ENCODE assay signal across 9 cellular contexts in genomic region chr12:54385251-54385914, GRCh38. TPM values are rescaled to one million over a fixed set of nuclear protein-coding genes. Genes with fewer than 3 reads are reported as not detected.
DNase-seq lines count a peak whose midpoint lies in the region; ATAC-seq and TF ChIP-seq lines count a peak whose summit lies in the region.
"Had no signal": no experiment of that assay in that cellular context is flagged by ENCODE, and none has a peak within 500 bp of the region (broad histone marks: within the 10 kb centered on the region; RNA-seq: fewer than 3 reads in every experiment).

No MANE protein-coding gene starts in this region.

- no peaks in the 10 kb centered on the region for H3K9me3 Mint-ChIP-seq in CD8-positive, alpha-beta T cell
- no peaks in the 10 kb centered on the region for H3K9me3 Mint-ChIP-seq in T-helper 2 cell treated with Interferon-gamma antibody and Interleukin-4, amounts not matched to agents 5 μg/mL and 100 μg/mL, for 36 hours

- H3K36me3 Mint-ChIP-seq in CD8-positive, alpha-beta T cell = no peaks in the 10 kb centered on the region
- no peaks in the 10 kb centered on the region for H3K36me3 Mint-ChIP-seq in T-helper 2 cell treated with Interferon-gamma antibody and Interleukin-4, amounts not matched to agents 5 μg/mL and 100 μg/mL, for 36 hours (ENCODE audit: low read depth)

- H3K4me1 Mint-ChIP-seq in CD8-positive, alpha-beta T cell (ENCODE audit: low read depth) = peaks cover 5% of the 10 kb centered on the region
- H3K4me1 Mint-ChIP-seq in T-helper 2 cell treated with Interferon-gamma antibody and Interleukin-4, amounts not matched to agents 5 μg/mL and 100 μg/mL, for 36 hours (ENCODE audit: low read depth) = peaks cover 2% of the 10 kb centered on the region

- H3K9me3 ChIP-seq in iPS-18a (ENCODE audit: control insufficient read depth, low read depth, low read length) (no peaks in the 10 kb centered on the region), vagina (no peaks in the 10 kb centered on the region)
- no peaks in the 10 kb centered on the region for H3K9me3 ChIP-seq in CD8-positive, alpha-beta T cell (ENCODE audit: low read length)
- H3K9me3 ChIP-seq: A549 had no signal

- intact Hi-C loops in vagina (cut with DNase I) = no loop called here
- intact Hi-C loops in CD8-positive, alpha-beta T cell (cut with DNase I, micrococcal nuclease) = no loop called here

- H3K4me1 ChIP-seq in iPS-18a (ENCODE audit: control insufficient read depth, low read depth, low read length) = peaks cover 61% of the 10 kb centered on the region
- peaks cover 67% of the 10 kb centered on the region for H3K4me1 ChIP-seq in vagina
- no peaks in the 10 kb centered on the region for H3K4me1 ChIP-seq in CD8-positive, alpha-beta T cell (ENCODE audit: insufficient read depth, low read length)

- H3K27ac ChIP-seq in iPS-18a (ENCODE audit: low read length) (no peak overlapping the region), vagina (peak overlapping the region; percentile 93)
- H3K27ac ChIP-seq in CD8-positive, alpha-beta T cell (ENCODE audit: low read depth, low read length) = no peak overlapping the region

- H3K36me3 ChIP-seq in iPS-18a (ENCODE audit: control insufficient read depth, low read depth, low read length) (no peaks in the 10 kb centered on the region), vagina (no peaks in the 10 kb centered on the region)
- H3K36me3 ChIP-seq in CD8-positive, alpha-beta T cell (ENCODE audit: insufficient read depth, low read length) = no peaks in the 10 kb centered on the region

- no peak for TF ChIP-seq CTCF in vagina (IDR thresholded peaks at IDR 0.05)
- no peak for TF ChIP-seq CTCF in CD8-positive, alpha-beta T cell (IDR thresholded peaks at IDR 0.05)

- no peak for TF ChIP-seq POLR2A in vagina (IDR thresholded peaks at IDR 0.05)

- POLR2A ChIA-PET in CD8-positive, alpha-beta T cell (lab: Charles Lee) = no interaction called here

- no peak overlapping the region for H3K4me3 Mint-ChIP-seq in CD8-positive, alpha-beta T cell
- no peak overlapping the region for H3K4me3 Mint-ChIP-seq in T-helper 2 cell treated with Interferon-gamma antibody and Interleukin-4, amounts not matched to agents 5 μg/mL and 100 μg/mL, for 36 hours

- H3K9ac ChIP-seq in iPS-18a (ENCODE audit: low read length) = no peak overlapping the region

- H3K27ac Mint-ChIP-seq in CD8-positive, alpha-beta T cell = no peak overlapping the region
- no peak overlapping the region for H3K27ac Mint-ChIP-seq in T-helper 2 cell treated with Interferon-gamma antibody and Interleukin-4, amounts not matched to agents 5 μg/mL and 100 μg/mL, for 36 hours

- ATAC-seq in CD8-positive, alpha-beta T cell = no peak
- ATAC-seq: A549 had no signal

- no peaks in the 10 kb centered on the region for H3K27me3 Mint-ChIP-seq in CD8-positive, alpha-beta T cell (ENCODE audit: low read depth)
- no peaks in the 10 kb centered on the region for H3K27me3 Mint-ChIP-seq in T-helper 2 cell treated with Interferon-gamma antibody and Interleukin-4, amounts not matched to agents 5 μg/mL and 100 μg/mL, for 36 hours (ENCODE audit: low read depth)

- H3K27me3 ChIP-seq in iPS-18a (ENCODE audit: control insufficient read depth, insufficient read depth, low read length) (no peaks in the 10 kb centered on the region), vagina (no peaks in the 10 kb centered on the region)
- no peaks in the 10 kb centered on the region for H3K27me3 ChIP-seq in CD8-positive, alpha-beta T cell (ENCODE audit: insufficient read depth, low read length)

- H3K4me3 ChIP-seq in iPS-18a (ENCODE audit: low read length) (peak overlapping the region; percentile 36), vagina (no peak overlapping the region)
- H3K4me3 ChIP-seq in CD8-positive, alpha-beta T cell (ENCODE audit: low read depth, low read length) = no peak overlapping the region
- H3K4me3 ChIP-seq: A549 had no signal

- DNase-seq in SIG-M5 treated with dmso at 0.1 percent for 504 hours (lab: John Stamatoyannopoulos, UW; ENCODE audit: unreplicated experiment) (peak; percentile 50), SIG-M5 (lab: John Stamatoyannopoulos, UW) (no peak), NOMO-1 (lab: John Stamatoyannopoulos, UW; ENCODE audit: unreplicated experiment in 2 of 2) (peak; percentile 44 to 73), vagina (ENCODE audit: extremely low spot score in 2 of 2) (no peak), HT-29 (ENCODE audit: low spot score) (no peak)
- DNase-seq in CD8-positive, alpha-beta T cell = no peak
- no peak for DNase-seq in T-helper 2 cell treated with Interferon-gamma antibody and Interleukin-4, amounts not matched to agents 5 μg/mL and 100 μg/mL, for 36 hours (ENCODE audit: low spot score)

- CTCF ChIA-PET in CD8-positive, alpha-beta T cell (lab: Charles Lee) = interaction anchor here (1.6 to 12.2 kb wide), 4 partner anchors 16 to 53 kb away, joined by 3 to 150 read pairs (median 19); no protein-coding TSS in a partner anchor

RNA-seq across cellular contexts. Expression of gene ZNF385A, which starts 0.8 kb away (rescaled TPM):
- 38.8 TPM for total RNA-seq in vagina
- total RNA-seq in HT-29 (2014; rRNA removed; shearing (Covaris generic)) = 0.10 and 1.3 TPM in 2 replicates
- total RNA-seq in CD8-positive, alpha-beta T cell = 1 to 10 TPM; 2.1 TPM

RNA-seq across cellular contexts. Expression of gene GPR84, which starts 21.1 kb away (rescaled TPM):
- total RNA-seq in vagina = not detected
- total RNA-seq in HT-29 (2014; rRNA removed; shearing (Covaris generic)) = not detected in 2 replicates
- not detected for total RNA-seq in CD8-positive, alpha-beta T cell

RNA-seq across cellular contexts. Expression of gene ITGA5, which starts 33.7 kb away (rescaled TPM):
- total RNA-seq in vagina = 95.0 TPM
- total RNA-seq in HT-29 (2014; rRNA removed; shearing (Covaris generic)) = not detected in 2 replicates
- total RNA-seq in CD8-positive, alpha-beta T cell = 100 to 1,000 TPM; 115 to 125 TPM

Comparison
In these comparisons a context has a peak if more than half of its experiments do, and no peak if none do; other contexts are left out.
1. DNase-seq: peak in SIG-M5 treated with dmso at 0.1 percent for 504 hours (single experiment) and NOMO-1 (2 of 2); none in SIG-M5 (single experiment), vagina (0 of 2), HT-29 (single experiment), CD8-positive, alpha-beta T cell (0 of 7) and T-helper 2 cell treated with Interferon-gamma antibody and Interleukin-4, amounts not matched to agents 5 μg/mL and 100 μg/mL, for 36 hours (single experiment).
2. RNA of gene ZNF385A, which starts 0.8 kb away (total RNA-seq): 38.8 TPM in vagina (single experiment); 2.1 TPM in CD8-positive, alpha-beta T cell and 0.10 to 1.3 TPM in HT-29; every median in the first group is over 10 times any median in the second.
3. RNA of gene ITGA5, which starts 33.7 kb away (total RNA-seq): 115 to 125 TPM in CD8-positive, alpha-beta T cell and 95.0 TPM in vagina (single experiment); not detected in HT-29; every median in the first group is over 10 times any median in the second.